In the genomic region with DNA sequence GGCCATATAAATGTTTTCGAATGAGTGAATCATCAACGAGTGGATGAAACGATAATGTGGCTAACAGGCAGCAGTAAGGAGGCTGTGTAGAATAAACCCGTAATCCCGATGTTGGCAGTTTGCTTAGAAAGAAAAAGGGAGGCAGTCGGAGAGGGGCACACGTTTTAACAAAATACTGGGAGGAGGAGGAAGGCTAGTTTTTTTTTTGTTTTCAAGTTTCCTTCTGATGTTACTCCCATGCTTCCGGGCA, we compare ENCODE assay signal across 8 cellular contexts. TPM values are rescaled to one million over a fixed set of nuclear protein-coding genes. Genes with fewer than 3 reads are reported as not detected.
DNase-seq lines count a peak whose midpoint lies in the region; ATAC-seq and TF ChIP-seq lines count a peak whose summit lies in the region.

No MANE protein-coding gene starts in this region.

- H3K27me3 ChIP-seq in suprapubic skin, result no peaks in the 10 kb centered on the region

- H3K9me3 ChIP-seq in suprapubic skin, result no peaks in the 10 kb centered on the region

- H3K4me3 Mint-ChIP-seq in T-helper 2 cell treated with Interferon-gamma antibody and Interleukin-4, amounts not matched to agents 5 μg/mL and 100 μg/mL, for 36 hours, result peak overlapping the region; percentile 95
- peak overlapping the region; percentile 86 to 99 (median 97) for H3K4me3 Mint-ChIP-seq in immature natural killer cell

- H3K36me3 ChIP-seq in suprapubic skin, result no peaks in the 10 kb centered on the region

- TF ChIP-seq POLR2A in suprapubic skin (IDR thresholded peaks at IDR 0.05), result no peak

- H3K27ac ChIP-seq in suprapubic skin, result no peak overlapping the region

- H3K4me1 Mint-ChIP-seq in T-helper 2 cell treated with Interferon-gamma antibody and Interleukin-4, amounts not matched to agents 5 μg/mL and 100 μg/mL, for 36 hours (ENCODE audit: low read depth), result peaks cover 23% of the 10 kb centered on the region
- H3K4me1 Mint-ChIP-seq in immature natural killer cell, result peaks cover 26 to 34% of the 10 kb centered on the region in 2 donors

- H3K27ac Mint-ChIP-seq in T-helper 2 cell treated with Interferon-gamma antibody and Interleukin-4, amounts not matched to agents 5 μg/mL and 100 μg/mL, for 36 hours, result peak overlapping the region; percentile 96
- peak overlapping the region; percentile 93 to 97 for H3K27ac Mint-ChIP-seq in activated naive CD4-positive, alpha-beta T cell treated with anti-CD3 and anti-CD28 coated beads, Interleukin-2, amount 50 U/mL, for 72 hours
- peak overlapping the region; percentile 85 to 96 (median 92) for H3K27ac Mint-ChIP-seq in immature natural killer cell

- H3K27me3 Mint-ChIP-seq in T-helper 2 cell treated with Interferon-gamma antibody and Interleukin-4, amounts not matched to agents 5 μg/mL and 100 μg/mL, for 36 hours (ENCODE audit: low read depth), result no peaks in the 10 kb centered on the region
- peaks cover 7 to 11% (median 10%) of the 10 kb centered on the region in 3 donors for H3K27me3 Mint-ChIP-seq in immature natural killer cell (ENCODE audit: low read depth in 3 of 3)

- H3K9me3 Mint-ChIP-seq in T-helper 2 cell treated with Interferon-gamma antibody and Interleukin-4, amounts not matched to agents 5 μg/mL and 100 μg/mL, for 36 hours, result no peaks in the 10 kb centered on the region
- H3K9me3 Mint-ChIP-seq in activated naive CD4-positive, alpha-beta T cell treated with anti-CD3 and anti-CD28 coated beads, Interleukin-2, amount 50 U/mL, for 72 hours, result peaks cover 0 to 4% of the 10 kb centered on the region in 2 donors
- H3K9me3 Mint-ChIP-seq in immature natural killer cell, result no peaks in the 10 kb centered on the region

- H3K4me3 ChIP-seq in suprapubic skin, result peak overlapping the region; percentile 71

- TF ChIP-seq CTCF in suprapubic skin (IDR thresholded peaks at IDR 0.05), result no peak

- H3K36me3 Mint-ChIP-seq in T-helper 2 cell treated with Interferon-gamma antibody and Interleukin-4, amounts not matched to agents 5 μg/mL and 100 μg/mL, for 36 hours (ENCODE audit: low read depth), result peaks cover 25% of the 10 kb centered on the region
- H3K36me3 Mint-ChIP-seq in activated naive CD4-positive, alpha-beta T cell treated with anti-CD3 and anti-CD28 coated beads, Interleukin-2, amount 50 U/mL, for 72 hours, result peaks cover 28 to 32% of the 10 kb centered on the region in 2 donors
- peaks cover 0 to 7% (median 4%) of the 10 kb centered on the region in 3 donors for H3K36me3 Mint-ChIP-seq in immature natural killer cell

- peak; percentile 0 to 10 for ATAC-seq in activated naive CD4-positive, alpha-beta T cell treated with anti-CD3 and anti-CD28 coated beads, Interleukin-2, amount 50 U/mL, for 72 hours
- ATAC-seq in HG03457 (IDR thresholded peaks at IDR 0.05; ENCODE audit: unreplicated experiment), result no peak
- no peak for ATAC-seq in HG03442 (IDR thresholded peaks at IDR 0.05; ENCODE audit: unreplicated experiment)

- peak; percentile 19 for TF ChIP-seq EP300 in suprapubic skin (IDR thresholded peaks at IDR 0.05)

- WGBS in suprapubic skin, result 2% methylated on average over 8 of the region's 8 CpGs

- no peak for DNase-seq in T-helper 2 cell treated with Interferon-gamma antibody and Interleukin-4, amounts not matched to agents 5 μg/mL and 100 μg/mL, for 36 hours (ENCODE audit: low spot score)
- DNase-seq in T-helper 2 cell, result no peak
- no peak for DNase-seq in activated naive CD4-positive, alpha-beta T cell treated with anti-CD3 and anti-CD28 coated beads, Interleukin-2, amount 50 U/mL, for 72 hours (ENCODE audit: low spot score in 2 of 2)
- no peak for DNase-seq in immature natural killer cell
- DNase-seq in suprapubic skin (ENCODE audit: low spot score in 2 of 2), result no peak
- DNase-seq in NCI-H345 (lab: John Stamatoyannopoulos, UW), result no peak

- H3K4me1 ChIP-seq in suprapubic skin, result peaks cover 20% of the 10 kb centered on the region

RNA-seq across cellular contexts. Expression of a gene that starts 0.5 kb away (rescaled TPM):
- total RNA-seq in activated naive CD4-positive, alpha-beta T cell treated with anti-CD3 and anti-CD28 coated beads, Interleukin-2, amount 50 U/mL, for 72 hours, result 10 to 100 TPM; 56.0 to 57.2 TPM
- polyA plus RNA-seq in immature natural killer cell, result 10 to 100 TPM; 22.9 to 34.2 (median 27.5) TPM
- 10 to 100 TPM; 11.8 to 18.1 (median 13.8) TPM for total RNA-seq in suprapubic skin

RNA-seq across cellular contexts. Expression of a gene that starts 33.4 kb away (rescaled TPM):
- total RNA-seq in activated naive CD4-positive, alpha-beta T cell treated with anti-CD3 and anti-CD28 coated beads, Interleukin-2, amount 50 U/mL, for 72 hours, result under 1 TPM in 1 of 2 donors, not detected in 1; 0.23 TPM
- polyA plus RNA-seq in immature natural killer cell, result not detected
- total RNA-seq in suprapubic skin, result 10 to 100 TPM in 2 of 4 donors, 1 to 10 TPM in 2; 2.5 to 23.3 (median 12.5) TPM

Comparison
In these comparisons a context has a peak if more than half of its experiments do, and no peak if none do; other contexts are left out.
1. ATAC-seq: peak in activated naive CD4-positive, alpha-beta T cell treated with anti-CD3 and anti-CD28 coated beads, Interleukin-2, amount 50 U/mL, for 72 hours (2 of 2); none in HG03457 (single experiment) and HG03442 (single experiment).
2. Peak in every context shown above with its lines, with median percentiles within 50 percentile points of each other: H3K27ac Mint-ChIP-seq.